1 cellular context compared by ENCODE assay signal in the genomic region with DNA sequence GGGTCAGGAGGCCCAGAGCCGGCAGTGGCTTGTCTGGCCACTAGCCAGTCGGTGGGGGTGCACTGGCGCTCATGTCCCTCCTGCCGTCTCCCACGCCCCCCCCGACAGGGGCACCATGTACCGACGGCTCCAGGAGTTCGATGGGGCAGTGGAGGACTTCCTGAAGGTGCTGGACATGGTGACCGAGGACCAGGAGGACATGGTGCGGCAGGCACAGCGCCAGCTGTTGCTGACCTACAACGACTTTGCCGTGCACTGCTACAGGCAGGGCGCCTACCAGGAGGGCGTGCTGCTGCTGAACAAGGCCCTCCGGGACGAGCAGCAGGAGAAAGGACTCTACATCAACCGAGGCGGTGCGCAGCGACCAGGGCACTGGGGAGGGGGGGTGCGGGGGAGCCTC.
TF ChIP-seq lines count a peak whose summit lies in the region.

No MANE protein-coding gene starts in this region.

TF ChIP-seq in GM23338, 12 proteins besides CTCF, POLR2A, EP300 and RAD21 (continued from another document):
- TF ChIP-seq ZNF462 (CRISPR knock-in tag; IDR thresholded peaks at IDR 0.05) = no peak
- no peak for TF ChIP-seq JUNB (IDR thresholded peaks at IDR 0.05; ENCODE audit: unreplicated experiment)
- no peak for TF ChIP-seq NANOG (IDR thresholded peaks at IDR 0.05; ENCODE audit: borderline replicate concordance)
- no peak for TF ChIP-seq EZH2 (IDR thresholded peaks at IDR 0.05; ENCODE audit: low read depth, unreplicated experiment)
- TF ChIP-seq, protein P1, sequence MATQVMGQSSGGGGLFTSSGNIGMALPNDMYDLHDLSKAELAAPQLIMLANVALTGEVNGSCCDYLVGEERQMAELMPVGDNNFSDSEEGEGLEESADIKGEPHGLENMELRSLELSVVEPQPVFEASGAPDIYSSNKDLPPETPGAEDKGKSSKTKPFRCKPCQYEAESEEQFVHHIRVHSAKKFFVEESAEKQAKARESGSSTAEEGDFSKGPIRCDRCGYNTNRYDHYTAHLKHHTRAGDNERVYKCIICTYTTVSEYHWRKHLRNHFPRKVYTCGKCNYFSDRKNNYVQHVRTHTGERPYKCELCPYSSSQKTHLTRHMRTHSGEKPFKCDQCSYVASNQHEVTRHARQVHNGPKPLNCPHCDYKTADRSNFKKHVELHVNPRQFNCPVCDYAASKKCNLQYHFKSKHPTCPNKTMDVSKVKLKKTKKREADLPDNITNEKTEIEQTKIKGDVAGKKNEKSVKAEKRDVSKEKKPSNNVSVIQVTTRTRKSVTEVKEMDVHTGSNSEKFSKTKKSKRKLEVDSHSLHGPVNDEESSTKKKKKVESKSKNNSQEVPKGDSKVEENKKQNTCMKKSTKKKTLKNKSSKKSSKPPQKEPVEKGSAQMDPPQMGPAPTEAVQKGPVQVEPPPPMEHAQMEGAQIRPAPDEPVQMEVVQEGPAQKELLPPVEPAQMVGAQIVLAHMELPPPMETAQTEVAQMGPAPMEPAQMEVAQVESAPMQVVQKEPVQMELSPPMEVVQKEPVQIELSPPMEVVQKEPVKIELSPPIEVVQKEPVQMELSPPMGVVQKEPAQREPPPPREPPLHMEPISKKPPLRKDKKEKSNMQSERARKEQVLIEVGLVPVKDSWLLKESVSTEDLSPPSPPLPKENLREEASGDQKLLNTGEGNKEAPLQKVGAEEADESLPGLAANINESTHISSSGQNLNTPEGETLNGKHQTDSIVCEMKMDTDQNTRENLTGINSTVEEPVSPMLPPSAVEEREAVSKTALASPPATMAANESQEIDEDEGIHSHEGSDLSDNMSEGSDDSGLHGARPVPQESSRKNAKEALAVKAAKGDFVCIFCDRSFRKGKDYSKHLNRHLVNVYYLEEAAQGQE (IDR thresholded peaks at IDR 0.05; ENCODE audit: unreplicated experiment) = no peak
- TF ChIP-seq, protein P2, sequence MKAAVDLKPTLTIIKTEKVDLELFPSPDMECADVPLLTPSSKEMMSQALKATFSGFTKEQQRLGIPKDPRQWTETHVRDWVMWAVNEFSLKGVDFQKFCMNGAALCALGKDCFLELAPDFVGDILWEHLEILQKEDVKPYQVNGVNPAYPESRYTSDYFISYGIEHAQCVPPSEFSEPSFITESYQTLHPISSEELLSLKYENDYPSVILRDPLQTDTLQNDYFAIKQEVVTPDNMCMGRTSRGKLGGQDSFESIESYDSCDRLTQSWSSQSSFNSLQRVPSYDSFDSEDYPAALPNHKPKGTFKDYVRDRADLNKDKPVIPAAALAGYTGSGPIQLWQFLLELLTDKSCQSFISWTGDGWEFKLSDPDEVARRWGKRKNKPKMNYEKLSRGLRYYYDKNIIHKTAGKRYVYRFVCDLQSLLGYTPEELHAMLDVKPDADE (IDR thresholded peaks at IDR 0.05) = no peak
- no peak for TF ChIP-seq POLR2AphosphoS5 (IDR thresholded peaks at IDR 0.05; ENCODE audit: low read depth)
